1 cellular context compared by ENCODE assay signal in the genomic region with DNA sequence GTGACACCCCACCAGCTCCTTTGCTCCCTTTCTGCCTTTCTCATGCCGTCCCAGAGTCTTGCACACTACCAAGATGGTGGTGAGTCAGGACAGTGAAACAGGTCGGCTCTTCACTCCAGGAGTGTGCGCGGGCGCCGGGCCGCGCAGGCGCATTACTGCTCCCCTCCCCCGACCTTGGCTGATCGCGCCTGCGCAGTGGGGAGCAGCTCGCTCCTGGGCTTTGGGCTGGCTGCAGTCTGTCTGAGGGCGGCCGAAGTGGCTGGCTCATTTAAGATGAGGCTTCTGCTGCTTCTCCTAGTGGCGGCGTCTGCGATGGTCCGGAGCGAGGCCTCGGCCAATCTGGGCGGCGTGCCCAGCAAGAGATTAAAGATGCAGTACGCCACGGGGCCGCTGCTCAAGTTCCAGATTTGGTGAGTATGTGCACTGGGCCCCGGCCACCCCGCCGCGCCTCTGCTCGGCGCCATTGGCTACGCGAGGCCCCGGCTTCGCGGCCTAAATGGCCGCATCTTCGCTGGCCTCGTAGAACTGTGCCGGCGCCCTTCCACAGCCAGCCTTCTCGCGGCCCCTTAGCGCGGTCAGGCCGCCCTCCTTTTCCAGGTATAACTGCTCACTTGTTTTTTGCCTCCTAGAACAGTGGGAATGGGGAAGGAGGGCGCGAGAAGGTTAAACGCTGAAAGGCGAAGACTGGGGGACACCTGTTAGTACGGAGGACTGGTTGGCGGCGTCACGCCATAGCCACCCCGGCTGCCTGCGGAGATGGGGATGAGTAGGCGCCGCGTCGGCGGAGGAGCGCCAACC.
TF ChIP-seq lines count a peak whose summit lies in the region.

A gene with protein sequence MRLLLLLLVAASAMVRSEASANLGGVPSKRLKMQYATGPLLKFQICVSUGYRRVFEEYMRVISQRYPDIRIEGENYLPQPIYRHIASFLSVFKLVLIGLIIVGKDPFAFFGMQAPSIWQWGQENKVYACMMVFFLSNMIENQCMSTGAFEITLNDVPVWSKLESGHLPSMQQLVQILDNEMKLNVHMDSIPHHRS (plus strand): TSS at position 232 of the 798 bp plus-strand sequence. CDS start 42 bp downstream, at position 274.

TF ChIP-seq in H1, 55 proteins besides CTCF, POLR2A, EP300 and RAD21 (continued from another document):
- TF ChIP-seq SP2 (IDR thresholded peaks at IDR 0.05; ENCODE audit: low read length): no peak
- no peak for TF ChIP-seq SIX5 (IDR thresholded peaks at IDR 0.05; ENCODE audit: low read depth, low read length)
- TF ChIP-seq KDM4A (IDR thresholded peaks at IDR 0.05; ENCODE audit: low read depth, low read length, severe bottlenecking): peak; percentile 44
- no peak for TF ChIP-seq CTBP2 (IDR thresholded peaks at IDR 0.05; ENCODE audit: borderline replicate concordance, insufficient read depth, insufficient read length, low read length)
